Comparison of ENCODE assay signal across 33 cellular contexts in genomic region chrX:151183233-151183632, GRCh38. TPM values are rescaled to one million over a fixed set of nuclear protein-coding genes. Genes with fewer than 3 reads are reported as not detected.
"Had no signal": no experiment of that assay in that cellular context is flagged by ENCODE, and none has a peak within 500 bp of the region (broad histone marks: within the 10 kb centered on the region; RNA-seq: fewer than 3 reads in every experiment).

No MANE protein-coding gene starts in this region.

- ATAC-seq: foreskin keratinocyte; gastroesophageal sphincter; heart left ventricle; left ventricle myocardium superior; lower lobe of right lung; naive thymus-derived CD8-positive, alpha-beta T cell; psoas muscle; right cardiac atrium; stimulated activated effector memory CD8-positive, alpha-beta T cell treated with anti-CD3 and anti-CD28 coated beads, Interleukin-12 subunit alpha, Interleukin-12 subunit beta, amount 100 ng/mL, for 72 hours had no signal

- H3K4me3 ChIP-seq: coronary artery, esophagus muscularis mucosa, gastroesophageal sphincter, heart left ventricle, hepatocyte, lower lobe of right lung, ovary, psoas muscle, sigmoid colon, testis, tibial artery, upper lobe of left lung had no signal

- H3K27ac Mint-ChIP-seq: naive thymus-derived CD8-positive, alpha-beta T cell; nephron progenitor cell; stimulated activated effector memory CD8-positive, alpha-beta T cell treated with anti-CD3 and anti-CD28 coated beads, Interleukin-12 subunit alpha, Interleukin-12 subunit beta, amount 100 ng/mL, for 72 hours had no signal

- H3K9me3 ChIP-seq: esophagus muscularis mucosa, gastroesophageal sphincter, lower lobe of right lung, ovary, psoas muscle, sigmoid colon, testis, tibial artery, upper lobe of left lung had no signal

- H3K36me3 ChIP-seq: esophagus muscularis mucosa, gastroesophageal sphincter, heart left ventricle, lower lobe of right lung, ovary, sigmoid colon, tibial artery, upper lobe of left lung had no signal

- H3K4me3 Mint-ChIP-seq: naive thymus-derived CD8-positive, alpha-beta T cell; stimulated activated effector memory CD8-positive, alpha-beta T cell treated with anti-CD3 and anti-CD28 coated beads, Interleukin-12 subunit alpha, Interleukin-12 subunit beta, amount 100 ng/mL, for 72 hours had no signal

- DNase-seq: dermis blood vessel endothelial cell; effector memory CD4-positive, alpha-beta T cell; foreskin keratinocyte; heart left ventricle; left ventricle myocardium superior; lower lobe of right lung; naive thymus-derived CD8-positive, alpha-beta T cell; occipital lobe; ovary; posterior cingulate gyrus; psoas muscle; right cardiac atrium; sigmoid colon; stimulated activated CD4-positive, alpha-beta T cell treated with anti-CD3 and anti-CD28 coated beads, Interleukin-2, amount 100 ng/mL, for 24 hours; stimulated activated CD4-positive, alpha-beta T cell treated with anti-CD3 and anti-CD28 coated beads, Interleukin-4, amount 100 ng/mL, for 24 hours; stimulated activated naive CD4-positive, alpha-beta T cell treated with Interleukin-2 at 50 U/mL for 16 hours; substantia nigra; testis; tibial artery; upper lobe of left lung had no signal

- H3K79me2 ChIP-seq: hepatocyte had no signal

- H3K4me2 ChIP-seq: hepatocyte had no signal

- H2AFZ ChIP-seq: hepatocyte had no signal

- H3K4me1 ChIP-seq: foreskin keratinocyte, heart left ventricle, lower lobe of right lung, psoas muscle, testis, upper lobe of left lung had no signal

- H3K36me3 Mint-ChIP-seq: naive thymus-derived CD8-positive, alpha-beta T cell; stimulated activated effector memory CD8-positive, alpha-beta T cell treated with anti-CD3 and anti-CD28 coated beads, Interleukin-12 subunit alpha, Interleukin-12 subunit beta, amount 100 ng/mL, for 72 hours had no signal

- H3K27ac ChIP-seq: coronary artery, esophagus muscularis mucosa, foreskin keratinocyte, gastroesophageal sphincter, heart left ventricle, hepatocyte, lower lobe of right lung, ovary, psoas muscle, sigmoid colon, testis, tibial artery, upper lobe of left lung had no signal

- H3K27me3 ChIP-seq: ovary, testis, upper lobe of left lung had no signal

- H3K9me3 Mint-ChIP-seq: stimulated activated effector memory CD8-positive, alpha-beta T cell treated with anti-CD3 and anti-CD28 coated beads, Interleukin-12 subunit alpha, Interleukin-12 subunit beta, amount 100 ng/mL, for 72 hours had no signal

RNA-seq across cellular contexts. Expression of gene GPR50, which starts 6.8 kb away (rescaled TPM):
- total RNA-seq: dermis blood vessel endothelial cell; endothelial cell of umbilical vein; epithelial cell of proximal tubule; esophagus muscularis mucosa; fibroblast of lung; foreskin keratinocyte; gastroesophageal sphincter; heart left ventricle; hepatocyte; left ventricle myocardium superior; lower lobe of right lung; mesenteric fat pad; myocyte; naive thymus-derived CD8-positive, alpha-beta T cell; occipital lobe; ovary; psoas muscle; renal cortical epithelial cell; right cardiac atrium; sigmoid colon; skeletal muscle tissue; upper lobe of left lung had no signal
